In the genomic region with DNA sequence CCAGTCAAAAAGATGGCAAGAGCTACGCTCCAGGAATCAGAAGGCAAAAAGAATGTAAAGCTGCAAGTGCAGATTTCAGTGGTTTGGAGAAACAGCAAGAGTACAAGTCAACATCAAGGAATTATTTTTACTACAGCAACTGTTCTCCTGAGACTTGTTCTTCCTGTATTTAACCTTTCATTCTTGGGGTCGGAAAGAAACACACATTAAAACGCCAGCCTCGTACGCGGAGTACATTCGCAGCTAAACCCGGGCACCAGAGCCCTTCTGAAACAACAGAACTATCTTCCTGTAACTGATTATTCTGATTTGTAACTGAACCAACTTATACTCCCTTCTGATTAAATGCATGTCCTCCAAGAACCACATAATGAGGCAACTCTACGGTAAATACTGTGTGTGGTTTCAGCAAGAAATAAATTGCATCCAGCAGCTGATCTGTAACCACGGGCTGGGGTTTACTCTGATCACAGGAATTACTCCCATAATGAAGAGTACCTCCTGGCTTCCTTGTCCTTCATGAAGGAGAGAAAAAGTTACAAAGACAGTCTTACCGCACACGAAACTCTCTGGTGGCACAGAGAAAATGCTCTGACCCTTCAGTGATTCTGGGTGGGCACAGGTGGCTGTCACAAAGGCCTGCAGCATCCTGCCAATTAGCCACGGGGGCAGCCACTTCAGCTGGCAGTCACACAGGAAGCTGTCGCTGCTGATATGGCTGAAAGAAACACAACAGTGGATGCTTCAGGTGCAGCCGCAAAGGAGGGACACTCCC, we compare ENCODE assay signal across 9 cellular contexts.
A peak's percentile ranks its signal among the peaks of the same experiment; 100 is the strongest.
DNase-seq lines count a peak whose midpoint lies in the region; ATAC-seq, FAIRE-seq and TF ChIP-seq lines count a peak whose summit lies in the region.
"Had no signal": no experiment of that assay in that cellular context is flagged by ENCODE, and none has a peak within 500 bp of the region (broad histone marks: within the 10 kb centered on the region; RNA-seq: fewer than 3 reads in every experiment).

No MANE protein-coding gene starts in this region.

- 58% methylated on average over 15 of the region's 15 CpGs for WGBS in esophagus muscularis mucosa

- intact Hi-C loops in esophagus muscularis mucosa (cut with DNase I) = no loop called here

- H3K4me3 Mint-ChIP-seq in HFFc6 = no peak overlapping the region

- DNase-seq in activated CD4-positive, alpha-beta T cell treated with anti-CD3 and anti-CD28 coated beads, Interleukin-2, amount 50 U/mL, for 1 hour = peak; percentile 43
- no peak for DNase-seq in esophagus muscularis mucosa (ENCODE audit: extremely low spot score)
- peak; percentile 20 for DNase-seq in stimulated activated CD8-positive, alpha-beta memory T cell treated with anti-CD3 and anti-CD28 coated beads, Interleukin-12 subunit alpha, Interleukin-12 subunit beta, amount 100 ng/mL, for 4 hours (ENCODE audit: low read depth)
- no peak for DNase-seq in SK-N-DZ (ENCODE audit: low spot score)
- no peak for DNase-seq in HFFc6
- DNase-seq in H54 (ENCODE audit: insufficient read length, low spot score) = no peak

- H3K27me3 ChIP-seq in esophagus muscularis mucosa = no peaks in the 10 kb centered on the region
- H3K27me3 ChIP-seq: SJSA1 had no signal

- H3K36me3 Mint-ChIP-seq in HFFc6 (ENCODE audit: low read depth) = peaks cover 14% of the 10 kb centered on the region

- no peaks in the 10 kb centered on the region for H3K9me3 ChIP-seq in esophagus muscularis mucosa
- H3K9me3 ChIP-seq: SJSA1 had no signal

- no peak for TF ChIP-seq CTCF in esophagus muscularis mucosa (IDR thresholded peaks at IDR 0.05)
- no peak for TF ChIP-seq CTCF in HFFc6 (IDR thresholded peaks at IDR 0.05)

- TF ChIP-seq POLR2A in esophagus muscularis mucosa (IDR thresholded peaks at IDR 0.05; ENCODE audit: low read depth) (no peak), H54 (IDR thresholded peaks at IDR 0.05; ENCODE audit: low read depth, low read length) (no peak)

- no peak for FAIRE-seq in H54 (lab: Jason Lieb, UNC)

- no peak for TF ChIP-seq EP300 in esophagus muscularis mucosa (IDR thresholded peaks at IDR 0.05)

- H3K4me1 Mint-ChIP-seq in HFFc6 (ENCODE audit: low read depth) = peaks cover 11% of the 10 kb centered on the region

- H3K4me1 ChIP-seq in esophagus muscularis mucosa = peaks cover 30 to 49% (median 46%) of the 10 kb centered on the region in 4 donors
- H3K4me1 ChIP-seq: SJSA1 had no signal

- H3K4me3 ChIP-seq in esophagus muscularis mucosa = no peak overlapping the region
- H3K4me3 ChIP-seq: SJSA1 had no signal

- H3K27ac ChIP-seq in esophagus muscularis mucosa (replicated peaks in 1 of 4) = peak overlapping the region in 3 of 4 donors; percentile 11 to 52 (median 28)
- H3K27ac ChIP-seq: SJSA1 had no signal

- ATAC-seq in GM19025 (IDR thresholded peaks at IDR 0.05; ENCODE audit: low read depth, unreplicated experiment) (peak; percentile 85), HG03060 (IDR thresholded peaks at IDR 0.05; ENCODE audit: low read depth, unreplicated experiment) (peak; percentile 51)

- 0 out of 2 replicates have a peak, but pooled peaks cover 4% of the 10 kb centered on the region for H3K27me3 Mint-ChIP-seq in HFFc6 (ENCODE audit: insufficient read depth)

- no peak overlapping the region for H3K27ac Mint-ChIP-seq in HFFc6

- peaks cover 23 to 73% (median 58%) of the 10 kb centered on the region in 4 donors for H3K36me3 ChIP-seq in esophagus muscularis mucosa

- no peaks in the 10 kb centered on the region for H3K9me3 Mint-ChIP-seq in HFFc6

Comparison
In these comparisons a context has a peak if more than half of its experiments do, and no peak if none do; other contexts are left out.
1. DNase-seq: peak in activated CD4-positive, alpha-beta T cell treated with anti-CD3 and anti-CD28 coated beads, Interleukin-2, amount 50 U/mL, for 1 hour (single experiment) and stimulated activated CD8-positive, alpha-beta memory T cell treated with anti-CD3 and anti-CD28 coated beads, Interleukin-12 subunit alpha, Interleukin-12 subunit beta, amount 100 ng/mL, for 4 hours (single experiment); none in esophagus muscularis mucosa (single experiment), SK-N-DZ (single experiment), HFFc6 (single experiment) and H54 (single experiment).